1 cellular context compared by ENCODE assay signal in genomic region chr19:3507371-3508120, GRCh38.
TF ChIP-seq lines count a peak whose summit lies in the region.

No MANE protein-coding gene starts in this region.

TF ChIP-seq in K562, 482 proteins besides CTCF, POLR2A, EP300 and RAD21:
- TF ChIP-seq ATF7 (IDR thresholded peaks at IDR 0.05) (peak; percentile 73), JUN (IDR thresholded peaks at IDR 0.05; ENCODE audit: borderline replicate concordance, low read depth, low read length) (peak; percentile 56; the same call in 1 of the 2 replicates), JUN (CRISPR knock-in tag; IDR thresholded peaks at IDR 0.05; ENCODE audit: borderline replicate concordance) (no peak), ZBTB7A (IDR thresholded peaks at IDR 0.05; ENCODE audit: borderline replicate concordance, control insufficient read depth, low read depth, low read length) (0 out of 2 replicates have a peak, but pooled peaks have one; percentile 36), ZBTB2 (IDR thresholded peaks at IDR 0.05) (0 out of 2 replicates have a peak, but pooled peaks have one; percentile 42), ATF3 (IDR thresholded peaks at IDR 0.05) (peak; percentile 89), ATF3 (CRISPR knock-in tag; conservative IDR thresholded peaks at IDR 0.05) (no peak), XRCC4 (IDR thresholded peaks at IDR 0.05; ENCODE audit: extremely low read depth, insufficient read depth, insufficient read length) (no peak), JUND (IDR thresholded peaks at IDR 0.05; ENCODE audit: borderline replicate concordance, low read depth, low read length) (peak; percentile 67), JUND (tag; IDR thresholded peaks at IDR 0.05; ENCODE audit: borderline replicate concordance, low read depth, low read length) (no peak; the same call in 2 of the 3 replicates), NR4A1 (CRISPR knock-in tag; IDR thresholded peaks at IDR 0.05) (no peak), NR4A1 (tag; IDR thresholded peaks at IDR 0.05) (no peak), POLR2G (IDR thresholded peaks at IDR 0.05; ENCODE audit: low read depth, low read length) (peak; percentile 41; the same call in 1 of the 2 replicates), GABPB1 (CRISPR knock-in tag; IDR thresholded peaks at IDR 0.05) (peak; percentile 34; the same call in 1 of the 2 replicates), RFX1 (IDR thresholded peaks at IDR 0.05) (no peak), TFAP4 (CRISPR knock-in tag; IDR thresholded peaks at IDR 0.05; ENCODE audit: borderline replicate concordance) (peak; percentile 14; the same call in 1 of the 2 replicates), PCBP1 (IDR thresholded peaks at IDR 0.05; ENCODE audit: low read depth, low read length, poor library complexity, severe bottlenecking) (no peak), HDGF (IDR thresholded peaks at IDR 0.05) (peak; percentile 52; the same call in 1 of the 2 replicates), MYNN (IDR thresholded peaks at IDR 0.05) (no peak), MYNN (CRISPR knock-in tag; IDR thresholded peaks at IDR 0.05) (no peak), ZBTB33 (CRISPR knock-in tag; IDR thresholded peaks at IDR 0.05) (peak; percentile 77; the same call in 1 of the 2 replicates), ZNF407 (IDR thresholded peaks at IDR 0.05; ENCODE audit: low read depth) (0 out of 2 replicates have a peak, but pooled peaks have one; percentile 19)
TF ChIP-seq in K562: peak in this region for 12.
